8 cellular contexts compared by ENCODE assay signal in genomic region chrX:152941328-152942111, GRCh38. TPM values are rescaled to one million over a fixed set of nuclear protein-coding genes. Genes with fewer than 3 reads are reported as not detected.
DNase-seq lines count a peak whose midpoint lies in the region; ATAC-seq and TF ChIP-seq lines count a peak whose summit lies in the region.

No MANE protein-coding gene starts in this region.

- intact Hi-C loops in lower lobe of right lung (cut with DNase I): no loop called here

- POLR2A ChIA-PET in activated CD8-positive, alpha-beta T cell treated with anti-CD3 and anti-CD28 coated beads, Interleukin-2, amount 10 ng/mL, durations not matched to agents 7 days and 5 days (lab: Charles Lee): interaction anchor here (1.2 kb wide), 1 partner anchor 499 kb away, joined by 3 read pairs; no protein-coding TSS in a partner anchor

- no peaks in the 10 kb centered on the region for H3K9me3 ChIP-seq in ectodermal cell (ENCODE audit: control insufficient read depth, low read length)
- H3K9me3 ChIP-seq in lower lobe of right lung: no peaks in the 10 kb centered on the region

- TF ChIP-seq CTCF in HL-60 (IDR thresholded peaks at IDR 0.05; ENCODE audit: insufficient read depth, low read length) (peak; percentile 24), lower lobe of right lung (IDR thresholded peaks at IDR 0.05) (peak; percentile 91)

- peak overlapping the region; percentile 74 for H3K27ac ChIP-seq in HL-60 (replicated peaks)
- peak overlapping the region; percentile 50 for H3K27ac ChIP-seq in ectodermal cell (ENCODE audit: insufficient read depth, low read depth, low read length, poor library complexity, severe bottlenecking)
- peak overlapping the region; percentile 79 for H3K27ac ChIP-seq in lower lobe of right lung

- H3K27ac Mint-ChIP-seq in activated CD8-positive, alpha-beta T cell treated with anti-CD3 and anti-CD28 coated beads, Interleukin-2, amount 10 ng/mL, durations not matched to agents 7 days and 5 days: peak overlapping the region; percentile 64

- H3K36me3 Mint-ChIP-seq in activated CD8-positive, alpha-beta T cell treated with anti-CD3 and anti-CD28 coated beads, Interleukin-2, amount 10 ng/mL, durations not matched to agents 7 days and 5 days (ENCODE audit: low read depth): no peaks in the 10 kb centered on the region

- H3K27me3 ChIP-seq in HL-60 (ENCODE audit: insufficient read depth, poor library complexity, severe bottlenecking) (no peaks in the 10 kb centered on the region), ectodermal cell (ENCODE audit: control insufficient read depth, insufficient read depth, low read length, poor library complexity, severe bottlenecking) (no peaks in the 10 kb centered on the region), lower lobe of right lung (ENCODE audit: low read depth) (no peaks in the 10 kb centered on the region)

- H3K4me1 Mint-ChIP-seq in activated CD8-positive, alpha-beta T cell treated with anti-CD3 and anti-CD28 coated beads, Interleukin-2, amount 10 ng/mL, durations not matched to agents 7 days and 5 days (ENCODE audit: low read depth): peaks cover 15% of the 10 kb centered on the region

- H3K4me1 ChIP-seq in ectodermal cell (ENCODE audit: control insufficient read depth, insufficient read depth, low read length) (no peaks in the 10 kb centered on the region), lower lobe of right lung (peaks cover 6% of the 10 kb centered on the region)

- no peaks in the 10 kb centered on the region for H3K27me3 Mint-ChIP-seq in activated CD8-positive, alpha-beta T cell treated with anti-CD3 and anti-CD28 coated beads, Interleukin-2, amount 10 ng/mL, durations not matched to agents 7 days and 5 days (ENCODE audit: low read depth)

- CTCF ChIA-PET in activated CD8-positive, alpha-beta T cell treated with anti-CD3 and anti-CD28 coated beads, Interleukin-2, amount 10 ng/mL, durations not matched to agents 7 days and 5 days (lab: Charles Lee): interaction anchor here (0.7 to 3.1 kb wide), 22 partner anchors 11 to 729 kb away, joined by 3 to 24 read pairs (median 4); partner anchors contain the start of gene HAUS7

- H3K4me3 ChIP-seq in HL-60 (replicated peaks; ENCODE audit: insufficient read depth, low read length) (peak overlapping the region; percentile 68), ectodermal cell (ENCODE audit: insufficient read depth, low read depth, low read length) (peak overlapping the region; percentile 51), lower lobe of right lung (peak overlapping the region; percentile 55)

- peak; percentile 89 for ATAC-seq in GM19463 (IDR thresholded peaks at IDR 0.05; ENCODE audit: unreplicated experiment)
- peak; percentile 98 for ATAC-seq in activated CD8-positive, alpha-beta T cell treated with anti-CD3 and anti-CD28 coated beads, Interleukin-2, amount 10 ng/mL, durations not matched to agents 7 days and 5 days
- ATAC-seq in lower lobe of right lung: peak; percentile 96 to 98

- no peaks in the 10 kb centered on the region for H3K36me3 ChIP-seq in ectodermal cell (ENCODE audit: control insufficient read depth, insufficient read depth, low read length)
- no peaks in the 10 kb centered on the region for H3K36me3 ChIP-seq in lower lobe of right lung

- WGBS in ectodermal cell, 2 experiments: 0% methylated on average over 71 of the region's 71 CpGs

- H3K9me3 Mint-ChIP-seq in activated CD8-positive, alpha-beta T cell treated with anti-CD3 and anti-CD28 coated beads, Interleukin-2, amount 10 ng/mL, durations not matched to agents 7 days and 5 days (ENCODE audit: insufficient read depth): no peaks in the 10 kb centered on the region

- DNase-seq in COLO668 (lab: John Stamatoyannopoulos, UW; ENCODE audit: unreplicated experiment) (peak; percentile 97), HL-60 (ENCODE audit: low read depth in 1 of 2, low spot score in 1 of 2) (peak; percentile 76 to 86), NCI-H82 treated with DMSO at 0.1 percent for 48 hours (lab: John Stamatoyannopoulos, UW; ENCODE audit: unreplicated experiment) (peak; percentile 77), lower lobe of right lung (peak; percentile 93)
- DNase-seq in activated CD8-positive, alpha-beta T cell treated with anti-CD3 and anti-CD28 coated beads, Interleukin-2, amount 10 ng/mL, durations not matched to agents 7 days and 5 days: peak; percentile 92
- DNase-seq in stimulated activated CD4-positive, alpha-beta T cell treated with anti-CD3 and anti-CD28 coated beads, TNF-alpha, amount 100 ng/mL, for 24 hours (ENCODE audit: low read depth in 3 of 3): peak; percentile 72 to 81 (median 76)

- H3K4me3 Mint-ChIP-seq in activated CD8-positive, alpha-beta T cell treated with anti-CD3 and anti-CD28 coated beads, Interleukin-2, amount 10 ng/mL, durations not matched to agents 7 days and 5 days: peak overlapping the region; percentile 85

RNA-seq across cellular contexts. Expression of gene ZNF185, which starts 43.7 kb away (rescaled TPM):
- under 1 TPM; 0.84 to 0.97 TPM for total RNA-seq in activated CD8-positive, alpha-beta T cell treated with anti-CD3 and anti-CD28 coated beads, Interleukin-2, amount 10 ng/mL, durations not matched to agents 7 days and 5 days
- polyA plus RNA-seq in ectodermal cell (2013, experiment 1 of 4): 26.7 TPM
- 29.0 TPM for polyA plus RNA-seq in ectodermal cell (2013, experiment 2 of 4)
- 20.3 TPM for polyA plus RNA-seq in ectodermal cell (2013, experiment 3 of 4)
- 23.5 TPM for polyA plus RNA-seq in ectodermal cell (2013, experiment 4 of 4)
- total RNA-seq in lower lobe of right lung: 17.9 TPM

RNA-seq across cellular contexts. Expression of gene PNMA5, which starts 52.4 kb away (rescaled TPM):
- total RNA-seq in activated CD8-positive, alpha-beta T cell treated with anti-CD3 and anti-CD28 coated beads, Interleukin-2, amount 10 ng/mL, durations not matched to agents 7 days and 5 days: not detected
- not detected for polyA plus RNA-seq in ectodermal cell (2013, experiment 1 of 4)
- polyA plus RNA-seq in ectodermal cell (2013, experiment 2 of 4): not detected
- polyA plus RNA-seq in ectodermal cell (2013, experiment 3 of 4): not detected
- polyA plus RNA-seq in ectodermal cell (2013, experiment 4 of 4): not detected
- 0.18 TPM for total RNA-seq in lower lobe of right lung

Comparison
In these comparisons a context has a peak if more than half of its experiments do, and no peak if none do; other contexts are left out.
1. Peak in every context shown above with its lines: DNase-seq, ATAC-seq, H3K4me3 ChIP-seq and H3K27ac ChIP-seq.